Comparison of ENCODE assay signal across 8 cellular contexts in the genomic region with DNA sequence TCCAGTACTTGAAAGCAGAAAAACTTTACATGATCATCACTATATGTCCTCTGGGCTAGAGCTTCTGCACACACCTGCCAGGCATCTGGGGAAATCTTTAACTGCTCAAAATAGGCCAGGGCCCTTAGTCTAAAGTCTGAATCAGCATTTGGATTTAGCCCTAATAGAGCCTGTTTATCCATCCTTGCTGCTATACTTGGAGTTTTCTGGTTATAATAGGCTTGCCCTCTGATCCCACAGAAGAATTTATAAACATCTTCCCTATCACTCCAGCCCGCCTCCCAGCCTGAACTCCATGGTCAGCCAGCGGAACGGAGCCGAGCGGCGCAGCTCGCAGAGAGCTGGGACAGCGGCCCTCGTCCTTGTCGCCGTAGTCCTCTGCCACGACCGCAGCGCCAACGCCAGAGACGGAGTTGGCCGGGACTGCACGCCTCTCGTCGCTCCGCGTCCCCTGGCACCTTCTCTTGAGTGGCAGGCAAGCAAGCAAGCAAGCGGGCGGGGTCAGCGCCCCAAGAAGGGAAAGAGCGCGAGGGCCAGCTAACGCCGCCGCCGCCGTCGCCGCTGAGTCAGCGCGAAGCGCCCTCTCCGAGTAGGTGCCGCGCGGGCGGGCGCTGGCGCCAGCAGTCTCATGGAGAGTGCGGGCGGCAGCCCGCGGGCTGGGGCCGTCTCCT. TPM values are rescaled to one million over a fixed set of nuclear protein-coding genes. Genes with fewer than 3 reads are reported as not detected.
DNase-seq lines count a peak whose midpoint lies in the region; ATAC-seq, FAIRE-seq and TF ChIP-seq lines count a peak whose summit lies in the region.

No MANE protein-coding gene starts in this region.

- no peak for TF ChIP-seq RAD21 in neural cell (conservative IDR thresholded peaks at IDR 0.05)

- H3K36me3 ChIP-seq in neural cell (ENCODE audit: insufficient read depth, low read length) (no peaks in the 10 kb centered on the region), stomach smooth muscle (ENCODE audit: control insufficient read depth in 2 of 2, insufficient read depth in 2 of 2, low read length in 2 of 2) (no peaks in the 10 kb centered on the region)

- POLR2A ChIA-PET in AG04449 (lab: Yijun Ruan, JAX) (interaction anchor here (1.2 kb wide), 1 partner anchor 405 kb away, joined by 3 read pairs; a partner anchor contains a TSS), HEK293T (lab: Yijun Ruan, JAX) (interaction anchor here (0.6 kb wide), 1 partner anchor 20 kb away, joined by 3 read pairs; no protein-coding TSS in a partner anchor)

- TF ChIP-seq CTCF in AG04449 (IDR thresholded peaks at IDR 0.05; ENCODE audit: insufficient read depth, low read length, missing control alignments) (no peak), neural cell (IDR thresholded peaks at IDR 0.05; ENCODE audit: poor library complexity, severe bottlenecking) (peak; percentile 42)

- H3K9ac ChIP-seq in neural cell (ENCODE audit: low read length), result peak overlapping the region; percentile 58
- H3K9ac ChIP-seq in stomach smooth muscle (ENCODE audit: low read length in 2 of 2), result peak overlapping the region; percentile 55 to 67

- peak overlapping the region; percentile 33 for H2AFZ ChIP-seq in neural cell (ENCODE audit: low read depth, low read length)

- DNase-seq in AG04449 (ENCODE audit: low read depth, low spot score), result no peak
- DNase-seq in HEK293T (ENCODE audit: extremely low spot score), result peak; percentile 77
- peak; percentile 72 for DNase-seq in NOMO-1 treated with DMSO at 0.1 percent for 48 hours (lab: John Stamatoyannopoulos, UW; ENCODE audit: unreplicated experiment)
- DNase-seq in activated effector memory CD4-positive, alpha-beta T cell treated with Interleukin-2 at 50 U/mL for 16 hours, result peak; percentile 5
- DNase-seq in frontal cortex (ENCODE audit: low spot score in 2 of 2), result peak; percentile 40 to 73

- H4K20me1 ChIP-seq in neural cell (ENCODE audit: insufficient read depth), result no peaks in the 10 kb centered on the region

- no peak for FAIRE-seq in frontal cortex (lab: Jason Lieb, UNC)

- H3F3A ChIP-seq in neural cell (ENCODE audit: insufficient read depth, low read length, poor library complexity, severe bottlenecking), result no peaks in the 10 kb centered on the region

- ATAC-seq in GM18873 (IDR thresholded peaks at IDR 0.05; ENCODE audit: low FRiP score, unreplicated experiment), result no peak

- H3K79me2 ChIP-seq in neural cell (replicated peaks; ENCODE audit: insufficient read depth, low read length), result no peaks in the 10 kb centered on the region

- H3K27me3 ChIP-seq in neural cell (ENCODE audit: insufficient read depth, low read depth, low read length) (peaks cover 4% of the 10 kb centered on the region), stomach smooth muscle (ENCODE audit: control insufficient read depth in 1 of 2, insufficient read depth in 2 of 2, low read length in 2 of 2) (no peaks in the 10 kb centered on the region)

- H3K9me2 ChIP-seq in neural cell (ENCODE audit: insufficient read depth, low read length), result no peaks in the 10 kb centered on the region

- no peaks in the 10 kb centered on the region for H3K9me3 ChIP-seq in neural cell (ENCODE audit: low read length)
- peaks cover 0 to 4% of the 10 kb centered on the region in 2 donors for H3K9me3 ChIP-seq in stomach smooth muscle (ENCODE audit: control insufficient read depth in 2 of 2, low read length in 2 of 2)

- peak overlapping the region; percentile 67 for H3K4me3 ChIP-seq in AG04449 (ENCODE audit: low read depth, low read length)
- peak overlapping the region; percentile 73 for H3K4me3 ChIP-seq in neural cell (ENCODE audit: low read length)
- H3K4me3 ChIP-seq in stomach smooth muscle (ENCODE audit: low read length in 2 of 2), result peak overlapping the region; percentile 52 to 79

- H3K27ac ChIP-seq in neural cell (ENCODE audit: low read length) (no peak overlapping the region), stomach smooth muscle (ENCODE audit: low read length) (peak overlapping the region; percentile 26)

- no peak for TF ChIP-seq EP300 in neural cell (conservative IDR thresholded peaks at IDR 0.05; ENCODE audit: poor library complexity, severe bottlenecking)

- CTCF ChIA-PET in AG04449 (lab: Yijun Ruan, JAX), result interaction anchor here (1.5 to 1.9 kb wide), 3 partner anchors 18 to 41 kb away, joined by 4 to 10 read pairs (median 4); no protein-coding TSS in a partner anchor
- CTCF ChIA-PET in HEK293T (lab: Yijun Ruan, JAX), result no interaction called here

- H3K4me2 ChIP-seq in neural cell (ENCODE audit: low read length), result peak overlapping the region; percentile 31

- peaks cover 2% of the 10 kb centered on the region for H3K4me1 ChIP-seq in stomach smooth muscle (ENCODE audit: control insufficient read depth, insufficient read depth, low read length)

TF ChIP-seq in HEK293T, 16 proteins besides CTCF, POLR2A, EP300 and RAD21:
- TF ChIP-seq SP1 (IDR thresholded peaks at IDR 0.05) (no peak), LEF1 (IDR thresholded peaks at IDR 0.05; ENCODE audit: borderline replicate concordance) (no peak), FOXK2 (IDR thresholded peaks at IDR 0.05) (no peak), HDGF (IDR thresholded peaks at IDR 0.05; ENCODE audit: borderline replicate concordance) (no peak), ELF4 (IDR thresholded peaks at IDR 0.05) (no peak), CTBP1 (IDR thresholded peaks at IDR 0.05; ENCODE audit: borderline replicate concordance) (no peak), SUZ12 (IDR thresholded peaks at IDR 0.05) (no peak), L3MBTL2 (conservative IDR thresholded peaks at IDR 0.05) (peak; percentile 76), ARNT (IDR thresholded peaks at IDR 0.05) (no peak), ZNF384 (IDR thresholded peaks at IDR 0.05) (no peak), BHLHE40 (IDR thresholded peaks at IDR 0.05; ENCODE audit: borderline replicate concordance) (no peak), TARDBP (IDR thresholded peaks at IDR 0.05) (no peak), FOXA1 (IDR thresholded peaks at IDR 0.05) (no peak)
- TF ChIP-seq, protein P1, sequence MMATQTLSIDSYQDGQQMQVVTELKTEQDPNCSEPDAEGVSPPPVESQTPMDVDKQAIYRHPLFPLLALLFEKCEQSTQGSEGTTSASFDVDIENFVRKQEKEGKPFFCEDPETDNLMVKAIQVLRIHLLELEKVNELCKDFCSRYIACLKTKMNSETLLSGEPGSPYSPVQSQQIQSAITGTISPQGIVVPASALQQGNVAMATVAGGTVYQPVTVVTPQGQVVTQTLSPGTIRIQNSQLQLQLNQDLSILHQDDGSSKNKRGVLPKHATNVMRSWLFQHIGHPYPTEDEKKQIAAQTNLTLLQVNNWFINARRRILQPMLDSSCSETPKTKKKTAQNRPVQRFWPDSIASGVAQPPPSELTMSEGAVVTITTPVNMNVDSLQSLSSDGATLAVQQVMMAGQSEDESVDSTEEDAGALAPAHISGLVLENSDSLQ (IDR thresholded peaks at IDR 0.05), result peak; percentile 95

TF ChIP-seq in neural cell, 6 proteins besides CTCF, POLR2A, EP300 and RAD21:
- TF ChIP-seq SMC3 (conservative IDR thresholded peaks at IDR 0.05; ENCODE audit: poor library complexity) (peak; percentile 26), TAF1 (IDR thresholded peaks at IDR 0.05; ENCODE audit: low read depth) (no peak), MXI1 (conservative IDR thresholded peaks at IDR 0.05; ENCODE audit: poor library complexity, severe bottlenecking) (peak; percentile 12), POLR2AphosphoS5 (IDR thresholded peaks at IDR 0.05) (peak; percentile 21), EZH2 (IDR thresholded peaks at IDR 0.05; ENCODE audit: borderline replicate concordance, insufficient read depth, low read length, poor library complexity, severe bottlenecking) (no peak)
- TF ChIP-seq, protein P2, sequence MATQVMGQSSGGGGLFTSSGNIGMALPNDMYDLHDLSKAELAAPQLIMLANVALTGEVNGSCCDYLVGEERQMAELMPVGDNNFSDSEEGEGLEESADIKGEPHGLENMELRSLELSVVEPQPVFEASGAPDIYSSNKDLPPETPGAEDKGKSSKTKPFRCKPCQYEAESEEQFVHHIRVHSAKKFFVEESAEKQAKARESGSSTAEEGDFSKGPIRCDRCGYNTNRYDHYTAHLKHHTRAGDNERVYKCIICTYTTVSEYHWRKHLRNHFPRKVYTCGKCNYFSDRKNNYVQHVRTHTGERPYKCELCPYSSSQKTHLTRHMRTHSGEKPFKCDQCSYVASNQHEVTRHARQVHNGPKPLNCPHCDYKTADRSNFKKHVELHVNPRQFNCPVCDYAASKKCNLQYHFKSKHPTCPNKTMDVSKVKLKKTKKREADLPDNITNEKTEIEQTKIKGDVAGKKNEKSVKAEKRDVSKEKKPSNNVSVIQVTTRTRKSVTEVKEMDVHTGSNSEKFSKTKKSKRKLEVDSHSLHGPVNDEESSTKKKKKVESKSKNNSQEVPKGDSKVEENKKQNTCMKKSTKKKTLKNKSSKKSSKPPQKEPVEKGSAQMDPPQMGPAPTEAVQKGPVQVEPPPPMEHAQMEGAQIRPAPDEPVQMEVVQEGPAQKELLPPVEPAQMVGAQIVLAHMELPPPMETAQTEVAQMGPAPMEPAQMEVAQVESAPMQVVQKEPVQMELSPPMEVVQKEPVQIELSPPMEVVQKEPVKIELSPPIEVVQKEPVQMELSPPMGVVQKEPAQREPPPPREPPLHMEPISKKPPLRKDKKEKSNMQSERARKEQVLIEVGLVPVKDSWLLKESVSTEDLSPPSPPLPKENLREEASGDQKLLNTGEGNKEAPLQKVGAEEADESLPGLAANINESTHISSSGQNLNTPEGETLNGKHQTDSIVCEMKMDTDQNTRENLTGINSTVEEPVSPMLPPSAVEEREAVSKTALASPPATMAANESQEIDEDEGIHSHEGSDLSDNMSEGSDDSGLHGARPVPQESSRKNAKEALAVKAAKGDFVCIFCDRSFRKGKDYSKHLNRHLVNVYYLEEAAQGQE (IDR thresholded peaks at IDR 0.05; ENCODE audit: borderline replicate concordance), result no peak
TF ChIP-seq in neural cell: peak in this region for 3.

RNA-seq across cellular contexts. Expression of a gene that starts 25.4 kb away (rescaled TPM):
- total RNA-seq in frontal cortex, result not detected
- not detected in 2 replicates for polyA plus RNA-seq in neural cell
- polyA minus RNA-seq in neural cell, result not detected in 2 replicates
